ENCODE assay signal across 1 cellular context in the genomic region with DNA sequence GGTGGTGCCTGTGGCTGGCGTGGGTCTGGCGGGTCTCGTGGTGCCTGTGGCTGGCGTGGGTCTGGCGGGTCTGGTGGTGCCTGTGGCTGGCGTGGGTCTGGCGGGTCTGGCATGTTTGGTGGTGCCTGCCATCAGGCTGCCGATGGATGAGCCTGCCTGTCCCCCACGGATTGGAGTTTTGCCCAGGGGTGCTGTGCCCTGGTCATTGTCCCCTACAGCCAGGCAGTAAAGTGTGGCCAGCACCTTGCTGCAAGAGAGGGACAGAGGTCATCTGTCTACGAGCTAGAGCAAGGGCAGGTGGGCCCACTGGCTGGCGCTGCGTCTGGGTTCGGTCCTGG.
TF ChIP-seq lines count a peak whose summit lies in the region.

No MANE protein-coding gene starts in this region.

TF ChIP-seq in IMR-90, 13 proteins besides CTCF, POLR2A, EP300 and RAD21:
- TF ChIP-seq RFX5 (IDR thresholded peaks at IDR 0.05; ENCODE audit: low read depth, low read length): no peak
- TF ChIP-seq RCOR1 (IDR thresholded peaks at IDR 0.05; ENCODE audit: insufficient replicate concordance, low read length): no peak
- TF ChIP-seq BHLHE40 (IDR thresholded peaks at IDR 0.05; ENCODE audit: low read depth, low read length): no peak
- TF ChIP-seq MXI1 (IDR thresholded peaks at IDR 0.05; ENCODE audit: borderline replicate concordance, low read depth, low read length): no peak
- no peak for TF ChIP-seq MAZ (IDR thresholded peaks at IDR 0.05; ENCODE audit: borderline replicate concordance, low read depth, low read length)
- TF ChIP-seq FOS (IDR thresholded peaks at IDR 0.05; ENCODE audit: low read depth, low read length): no peak
- TF ChIP-seq USF2 (IDR thresholded peaks at IDR 0.05; ENCODE audit: low read depth, low read length): no peak
- TF ChIP-seq CHD1 (IDR thresholded peaks at IDR 0.05; ENCODE audit: low read depth, low read length): no peak
- no peak for TF ChIP-seq MAFK (IDR thresholded peaks at IDR 0.05; ENCODE audit: low read depth, low read length)
- no peak for TF ChIP-seq CEBPB (IDR thresholded peaks at IDR 0.05; ENCODE audit: low read depth, low read length)
- no peak for TF ChIP-seq SMC3 (IDR thresholded peaks at IDR 0.05; ENCODE audit: low read depth, low read length)
- TF ChIP-seq NFE2L2 (IDR thresholded peaks at IDR 0.05; ENCODE audit: low read depth, low read length): no peak
- TF ChIP-seq, protein P1, sequence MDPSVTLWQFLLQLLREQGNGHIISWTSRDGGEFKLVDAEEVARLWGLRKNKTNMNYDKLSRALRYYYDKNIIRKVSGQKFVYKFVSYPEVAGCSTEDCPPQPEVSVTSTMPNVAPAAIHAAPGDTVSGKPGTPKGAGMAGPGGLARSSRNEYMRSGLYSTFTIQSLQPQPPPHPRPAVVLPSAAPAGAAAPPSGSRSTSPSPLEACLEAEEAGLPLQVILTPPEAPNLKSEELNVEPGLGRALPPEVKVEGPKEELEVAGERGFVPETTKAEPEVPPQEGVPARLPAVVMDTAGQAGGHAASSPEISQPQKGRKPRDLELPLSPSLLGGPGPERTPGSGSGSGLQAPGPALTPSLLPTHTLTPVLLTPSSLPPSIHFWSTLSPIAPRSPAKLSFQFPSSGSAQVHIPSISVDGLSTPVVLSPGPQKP (IDR thresholded peaks at IDR 0.05; ENCODE audit: borderline replicate concordance, low read depth, low read length): no peak
